ENCODE assay signal across 27 cellular contexts in genomic region chr18:13036622-13037320, GRCh38. TPM values are rescaled to one million over a fixed set of nuclear protein-coding genes. Genes with fewer than 3 reads are reported as not detected.
A peak's percentile ranks its signal among the peaks of the same experiment; 100 is the strongest.
DNase-seq lines count a peak whose midpoint lies in the region; ATAC-seq, FAIRE-seq and TF ChIP-seq lines count a peak whose summit lies in the region.
"Had no signal": no experiment of that assay in that cellular context is flagged by ENCODE, and none has a peak within 500 bp of the region (broad histone marks: within the 10 kb centered on the region; RNA-seq: fewer than 3 reads in every experiment).

No MANE protein-coding gene starts in this region.

- no peak for ATAC-seq in GM19397 (IDR thresholded peaks at IDR 0.05; ENCODE audit: unreplicated experiment)
- ATAC-seq: A549; foreskin keratinocyte; GM23338; left ventricle myocardium superior; natural killer cell; stimulated activated effector memory CD8-positive, alpha-beta T cell treated with anti-CD3 and anti-CD28 coated beads, Interleukin-12 subunit alpha, Interleukin-12 subunit beta, amount 100 ng/mL, for 72 hours had no signal

- FAIRE-seq in bronchial epithelial cell (lab: Jason Lieb, UNC) (no peak), frontal cortex (lab: Jason Lieb, UNC) (no peak)
- FAIRE-seq: A549, G401.6, K562 had no signal

- H3K4me3 ChIP-seq in AG04449 (ENCODE audit: low read depth, low read length) (no peak overlapping the region), bronchial epithelial cell (ENCODE audit: low read depth, low read length) (no peak overlapping the region), fibroblast of villous mesenchyme (ENCODE audit: low read depth, low read length) (no peak overlapping the region)
- H3K4me3 ChIP-seq: A549; BLaER1 treated with 17β-estradiol and CSF1 and Interleukin-3, amounts not matched to agents 10 nM and 100 nM; GM23338; K562 had no signal

- POLR2A ChIA-PET in AG04449 (lab: Yijun Ruan, JAX) = interaction anchor here (0.6 kb wide), 1 partner anchor 33 kb away, joined by 3 read pairs; no protein-coding TSS in a partner anchor

- H3K27ac Mint-ChIP-seq in HFFc6 (0 out of 2 replicates have a peak overlapping the region, but pooled peaks have one; percentile 40), endothelial cell (ENCODE audit: unreplicated experiment) (no peak overlapping the region)
- H3K27ac Mint-ChIP-seq: activated CD4-positive, alpha-beta memory T cell treated with anti-CD3 and anti-CD28 coated beads, Interleukin-2, amount 10 ng/mL, durations not matched to agents 7 days and 5 days; GM23338; natural killer cell; stimulated activated effector memory CD8-positive, alpha-beta T cell treated with anti-CD3 and anti-CD28 coated beads, Interleukin-12 subunit alpha, Interleukin-12 subunit beta, amount 100 ng/mL, for 72 hours had no signal

- H3K27me3 ChIP-seq in bronchial epithelial cell (ENCODE audit: control insufficient read depth, insufficient read depth, low read length) = no peaks in the 10 kb centered on the region
- H3K27me3 ChIP-seq: BLaER1 treated with 17β-estradiol and CSF1 and Interleukin-3, amounts not matched to agents 10 nM and 100 nM; foreskin keratinocyte had no signal

- H3K27me3 Mint-ChIP-seq in HFFc6 (ENCODE audit: insufficient read depth) (peaks cover 3% of the 10 kb centered on the region), endothelial cell (ENCODE audit: unreplicated experiment) (peaks cover 3% of the 10 kb centered on the region)
- H3K27me3 Mint-ChIP-seq: activated CD4-positive, alpha-beta memory T cell treated with anti-CD3 and anti-CD28 coated beads, Interleukin-2, amount 10 ng/mL, durations not matched to agents 7 days and 5 days had no signal

- H3K9me3 Mint-ChIP-seq in HFFc6 (no peaks in the 10 kb centered on the region), endothelial cell (ENCODE audit: unreplicated experiment) (no peaks in the 10 kb centered on the region)
- H3K9me3 Mint-ChIP-seq: activated CD4-positive, alpha-beta memory T cell treated with anti-CD3 and anti-CD28 coated beads, Interleukin-2, amount 10 ng/mL, durations not matched to agents 7 days and 5 days; GM23338; natural killer cell; stimulated activated effector memory CD8-positive, alpha-beta T cell treated with anti-CD3 and anti-CD28 coated beads, Interleukin-12 subunit alpha, Interleukin-12 subunit beta, amount 100 ng/mL, for 72 hours had no signal

- H3K36me3 ChIP-seq in bronchial epithelial cell (ENCODE audit: control insufficient read depth, insufficient read depth, low read length) = peaks cover 2% of the 10 kb centered on the region

- DNase-seq in AG04449 (ENCODE audit: low read depth, low spot score) (peak; percentile 28), HFFc6 (peak; percentile 5), bronchial epithelial cell (ENCODE audit: low read depth) (peak; percentile 47), fibroblast of villous mesenchyme (ENCODE audit: low read depth) (peak; percentile 49), frontal cortex (ENCODE audit: low spot score in 2 of 2) (no peak), D341Med (ENCODE audit: low spot score) (no peak), endothelial cell (ENCODE audit: low spot score) (no peak)
- DNase-seq: activated CD4-positive, alpha-beta memory T cell treated with anti-CD3 and anti-CD28 coated beads, Interleukin-2, amount 10 ng/mL, durations not matched to agents 7 days and 5 days; cortex of kidney; foreskin keratinocyte; hippocampal formation; left ventricle myocardium superior; natural killer cell; NCI-H1436; NCI-H446; OCI-M1; retina; SIG-M5; substantia nigra; SW 1271 had no signal

- H3K36me3 Mint-ChIP-seq in HFFc6 (ENCODE audit: low read depth) = peaks cover 26% of the 10 kb centered on the region
- peaks cover 13% of the 10 kb centered on the region for H3K36me3 Mint-ChIP-seq in endothelial cell (ENCODE audit: low read depth, unreplicated experiment)

- H3K4me1 Mint-ChIP-seq in HFFc6 (ENCODE audit: low read depth) = peaks cover 32% of the 10 kb centered on the region
- no peaks in the 10 kb centered on the region for H3K4me1 Mint-ChIP-seq in endothelial cell (ENCODE audit: unreplicated experiment)
- H3K4me1 Mint-ChIP-seq: GM23338 had no signal

- CTCF ChIA-PET in AG04449 (lab: Yijun Ruan, JAX) = interaction anchor here (1.1 kb wide), 1 partner anchor 119 kb away, joined by 3 read pairs; no protein-coding TSS in a partner anchor

- no peak for TF ChIP-seq CTCF in AG04449 (IDR thresholded peaks at IDR 0.05; ENCODE audit: insufficient read depth, low read length, missing control alignments)
- no peak for TF ChIP-seq CTCF in HFFc6 (IDR thresholded peaks at IDR 0.05)
- TF ChIP-seq CTCF in bronchial epithelial cell (IDR thresholded peaks at IDR 0.05; ENCODE audit: insufficient read depth, low read length, severe bottlenecking) = no peak
- no peak for TF ChIP-seq CTCF in fibroblast of villous mesenchyme (IDR thresholded peaks at IDR 0.05; ENCODE audit: insufficient read depth, low read depth, low read length)
- no peak for TF ChIP-seq CTCF in endothelial cell (IDR thresholded peaks at IDR 0.05; ENCODE audit: unreplicated experiment)

- H3K4me3 Mint-ChIP-seq in HFFc6 (no peak overlapping the region), endothelial cell (ENCODE audit: unreplicated experiment) (no peak overlapping the region)
- H3K4me3 Mint-ChIP-seq: activated CD4-positive, alpha-beta memory T cell treated with anti-CD3 and anti-CD28 coated beads, Interleukin-2, amount 10 ng/mL, durations not matched to agents 7 days and 5 days; GM23338; natural killer cell; stimulated activated effector memory CD8-positive, alpha-beta T cell treated with anti-CD3 and anti-CD28 coated beads, Interleukin-12 subunit alpha, Interleukin-12 subunit beta, amount 100 ng/mL, for 72 hours had no signal

RNA-seq across cellular contexts. Expression of gene CEP192, which starts 45.6 kb away (rescaled TPM):
- total RNA-seq in HFFc6 (2021; fragmentation: NEBNext Ultra II Directional; extraction: Animal tissue kit (Norgen Biotek cat#: 25700)) = 10 to 100 TPM; 15.1 to 21.0 (median 18.4) TPM
- total RNA-seq in bronchial epithelial cell (19.5 and 25.8 TPM in 2 replicates), fibroblast of villous mesenchyme (34.1 and 40.6 TPM in 2 replicates), frontal cortex (73.0 TPM), endothelial cell (ENCODE audit: unreplicated experiment) (23.2 TPM)

Comparison
In these comparisons a context has a peak if more than half of its experiments do, and no peak if none do; other contexts are left out.
1. DNase-seq: peak in AG04449 (single experiment), HFFc6 (single experiment), bronchial epithelial cell (single experiment) and fibroblast of villous mesenchyme (single experiment); none in frontal cortex (0 of 2), D341Med (single experiment) and endothelial cell (single experiment).